1 cellular context compared by ENCODE assay signal in the genomic region with DNA sequence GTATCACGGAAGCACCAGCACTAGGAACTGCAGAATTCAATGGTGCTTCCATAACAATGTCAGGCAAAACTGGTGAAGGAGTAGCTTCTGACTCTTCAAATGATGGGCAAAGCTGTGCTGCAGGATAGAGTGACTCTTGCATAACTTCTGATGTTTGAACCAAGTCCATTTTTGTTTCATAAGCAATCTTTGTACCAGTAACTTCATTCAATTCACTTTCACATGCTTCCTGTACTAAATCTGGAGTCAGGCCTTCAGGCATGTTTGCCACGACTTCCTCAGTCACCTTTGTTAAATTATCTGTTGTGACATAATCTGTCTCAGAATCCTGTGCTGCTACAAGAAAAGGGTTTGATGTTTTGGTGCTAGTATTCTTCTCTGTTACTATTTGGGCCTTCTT.
A peak's percentile ranks its signal among the peaks of the same experiment; 100 is the strongest.
TF ChIP-seq lines count a peak whose summit lies in the region.

No MANE protein-coding gene starts in this region.

TF ChIP-seq in HepG2, 621 proteins besides CTCF, POLR2A, EP300 and RAD21 (continued from another document and continues in another):
- TF ChIP-seq, protein P1, sequence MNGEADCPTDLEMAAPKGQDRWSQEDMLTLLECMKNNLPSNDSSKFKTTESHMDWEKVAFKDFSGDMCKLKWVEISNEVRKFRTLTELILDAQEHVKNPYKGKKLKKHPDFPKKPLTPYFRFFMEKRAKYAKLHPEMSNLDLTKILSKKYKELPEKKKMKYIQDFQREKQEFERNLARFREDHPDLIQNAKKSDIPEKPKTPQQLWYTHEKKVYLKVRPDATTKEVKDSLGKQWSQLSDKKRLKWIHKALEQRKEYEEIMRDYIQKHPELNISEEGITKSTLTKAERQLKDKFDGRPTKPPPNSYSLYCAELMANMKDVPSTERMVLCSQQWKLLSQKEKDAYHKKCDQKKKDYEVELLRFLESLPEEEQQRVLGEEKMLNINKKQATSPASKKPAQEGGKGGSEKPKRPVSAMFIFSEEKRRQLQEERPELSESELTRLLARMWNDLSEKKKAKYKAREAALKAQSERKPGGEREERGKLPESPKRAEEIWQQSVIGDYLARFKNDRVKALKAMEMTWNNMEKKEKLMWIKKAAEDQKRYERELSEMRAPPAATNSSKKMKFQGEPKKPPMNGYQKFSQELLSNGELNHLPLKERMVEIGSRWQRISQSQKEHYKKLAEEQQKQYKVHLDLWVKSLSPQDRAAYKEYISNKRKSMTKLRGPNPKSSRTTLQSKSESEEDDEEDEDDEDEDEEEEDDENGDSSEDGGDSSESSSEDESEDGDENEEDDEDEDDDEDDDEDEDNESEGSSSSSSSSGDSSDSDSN (CRISPR knock-in tag; IDR thresholded peaks at IDR 0.05): no peak
- peak; percentile 64 for TF ChIP-seq FOXA3 (CRISPR knock-in tag; IDR thresholded peaks at IDR 0.05)
- TF ChIP-seq, protein P2, sequence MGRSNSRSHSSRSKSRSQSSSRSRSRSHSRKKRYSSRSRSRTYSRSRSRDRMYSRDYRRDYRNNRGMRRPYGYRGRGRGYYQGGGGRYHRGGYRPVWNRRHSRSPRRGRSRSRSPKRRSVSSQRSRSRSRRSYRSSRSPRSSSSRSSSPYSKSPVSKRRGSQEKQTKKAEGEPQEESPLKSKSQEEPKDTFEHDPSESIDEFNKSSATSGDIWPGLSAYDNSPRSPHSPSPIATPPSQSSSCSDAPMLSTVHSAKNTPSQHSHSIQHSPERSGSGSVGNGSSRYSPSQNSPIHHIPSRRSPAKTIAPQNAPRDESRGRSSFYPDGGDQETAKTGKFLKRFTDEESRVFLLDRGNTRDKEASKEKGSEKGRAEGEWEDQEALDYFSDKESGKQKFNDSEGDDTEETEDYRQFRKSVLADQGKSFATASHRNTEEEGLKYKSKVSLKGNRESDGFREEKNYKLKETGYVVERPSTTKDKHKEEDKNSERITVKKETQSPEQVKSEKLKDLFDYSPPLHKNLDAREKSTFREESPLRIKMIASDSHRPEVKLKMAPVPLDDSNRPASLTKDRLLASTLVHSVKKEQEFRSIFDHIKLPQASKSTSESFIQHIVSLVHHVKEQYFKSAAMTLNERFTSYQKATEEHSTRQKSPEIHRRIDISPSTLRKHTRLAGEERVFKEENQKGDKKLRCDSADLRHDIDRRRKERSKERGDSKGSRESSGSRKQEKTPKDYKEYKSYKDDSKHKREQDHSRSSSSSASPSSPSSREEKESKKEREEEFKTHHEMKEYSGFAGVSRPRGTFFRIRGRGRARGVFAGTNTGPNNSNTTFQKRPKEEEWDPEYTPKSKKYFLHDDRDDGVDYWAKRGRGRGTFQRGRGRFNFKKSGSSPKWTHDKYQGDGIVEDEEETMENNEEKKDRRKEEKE (IDR thresholded peaks at IDR 0.05): no peak
- TF ChIP-seq CCDC6 (CRISPR knock-in tag; IDR thresholded peaks at IDR 0.05): no peak
- TF ChIP-seq ZNF207 (IDR thresholded peaks at IDR 0.05; ENCODE audit: borderline replicate concordance): no peak
- TF ChIP-seq, protein P3, sequence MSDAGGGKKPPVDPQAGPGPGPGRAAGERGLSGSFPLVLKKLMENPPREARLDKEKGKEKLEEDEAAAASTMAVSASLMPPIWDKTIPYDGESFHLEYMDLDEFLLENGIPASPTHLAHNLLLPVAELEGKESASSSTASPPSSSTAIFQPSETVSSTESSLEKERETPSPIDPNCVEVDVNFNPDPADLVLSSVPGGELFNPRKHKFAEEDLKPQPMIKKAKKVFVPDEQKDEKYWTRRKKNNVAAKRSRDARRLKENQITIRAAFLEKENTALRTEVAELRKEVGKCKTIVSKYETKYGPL (CRISPR knock-in tag; IDR thresholded peaks at IDR 0.05): peak; percentile 96
- TF ChIP-seq, protein P4, sequence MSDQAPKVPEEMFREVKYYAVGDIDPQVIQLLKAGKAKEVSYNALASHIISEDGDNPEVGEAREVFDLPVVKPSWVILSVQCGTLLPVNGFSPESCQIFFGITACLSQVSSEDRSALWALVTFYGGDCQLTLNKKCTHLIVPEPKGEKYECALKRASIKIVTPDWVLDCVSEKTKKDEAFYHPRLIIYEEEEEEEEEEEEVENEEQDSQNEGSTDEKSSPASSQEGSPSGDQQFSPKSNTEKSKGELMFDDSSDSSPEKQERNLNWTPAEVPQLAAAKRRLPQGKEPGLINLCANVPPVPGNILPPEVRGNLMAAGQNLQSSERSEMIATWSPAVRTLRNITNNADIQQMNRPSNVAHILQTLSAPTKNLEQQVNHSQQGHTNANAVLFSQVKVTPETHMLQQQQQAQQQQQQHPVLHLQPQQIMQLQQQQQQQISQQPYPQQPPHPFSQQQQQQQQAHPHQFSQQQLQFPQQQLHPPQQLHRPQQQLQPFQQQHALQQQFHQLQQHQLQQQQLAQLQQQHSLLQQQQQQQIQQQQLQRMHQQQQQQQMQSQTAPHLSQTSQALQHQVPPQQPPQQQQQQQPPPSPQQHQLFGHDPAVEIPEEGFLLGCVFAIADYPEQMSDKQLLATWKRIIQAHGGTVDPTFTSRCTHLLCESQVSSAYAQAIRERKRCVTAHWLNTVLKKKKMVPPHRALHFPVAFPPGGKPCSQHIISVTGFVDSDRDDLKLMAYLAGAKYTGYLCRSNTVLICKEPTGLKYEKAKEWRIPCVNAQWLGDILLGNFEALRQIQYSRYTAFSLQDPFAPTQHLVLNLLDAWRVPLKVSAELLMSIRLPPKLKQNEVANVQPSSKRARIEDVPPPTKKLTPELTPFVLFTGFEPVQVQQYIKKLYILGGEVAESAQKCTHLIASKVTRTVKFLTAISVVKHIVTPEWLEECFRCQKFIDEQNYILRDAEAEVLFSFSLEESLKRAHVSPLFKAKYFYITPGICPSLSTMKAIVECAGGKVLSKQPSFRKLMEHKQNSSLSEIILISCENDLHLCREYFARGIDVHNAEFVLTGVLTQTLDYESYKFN (CRISPR knock-in tag; conservative IDR thresholded peaks at IDR 0.05): peak; percentile 72
- TF ChIP-seq, protein P5, sequence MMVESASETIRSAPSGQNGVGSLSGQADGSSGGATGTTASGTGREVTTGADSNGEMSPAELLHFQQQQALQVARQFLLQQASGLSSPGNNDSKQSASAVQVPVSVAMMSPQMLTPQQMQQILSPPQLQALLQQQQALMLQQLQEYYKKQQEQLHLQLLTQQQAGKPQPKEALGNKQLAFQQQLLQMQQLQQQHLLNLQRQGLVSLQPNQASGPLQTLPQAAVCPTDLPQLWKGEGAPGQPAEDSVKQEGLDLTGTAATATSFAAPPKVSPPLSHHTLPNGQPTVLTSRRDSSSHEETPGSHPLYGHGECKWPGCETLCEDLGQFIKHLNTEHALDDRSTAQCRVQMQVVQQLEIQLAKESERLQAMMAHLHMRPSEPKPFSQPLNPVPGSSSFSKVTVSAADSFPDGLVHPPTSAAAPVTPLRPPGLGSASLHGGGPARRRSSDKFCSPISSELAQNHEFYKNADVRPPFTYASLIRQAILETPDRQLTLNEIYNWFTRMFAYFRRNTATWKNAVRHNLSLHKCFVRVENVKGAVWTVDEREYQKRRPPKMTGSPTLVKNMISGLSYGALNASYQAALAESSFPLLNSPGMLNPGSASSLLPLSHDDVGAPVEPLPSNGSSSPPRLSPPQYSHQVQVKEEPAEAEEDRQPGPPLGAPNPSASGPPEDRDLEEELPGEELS (CRISPR knock-in tag; IDR thresholded peaks at IDR 0.05): peak; percentile 14; the same call in 1 of the 2 replicates
- no peak for TF ChIP-seq ZNF138 (CRISPR knock-in tag; IDR thresholded peaks at IDR 0.05; ENCODE audit: low read depth)
- TF ChIP-seq, protein P6, sequence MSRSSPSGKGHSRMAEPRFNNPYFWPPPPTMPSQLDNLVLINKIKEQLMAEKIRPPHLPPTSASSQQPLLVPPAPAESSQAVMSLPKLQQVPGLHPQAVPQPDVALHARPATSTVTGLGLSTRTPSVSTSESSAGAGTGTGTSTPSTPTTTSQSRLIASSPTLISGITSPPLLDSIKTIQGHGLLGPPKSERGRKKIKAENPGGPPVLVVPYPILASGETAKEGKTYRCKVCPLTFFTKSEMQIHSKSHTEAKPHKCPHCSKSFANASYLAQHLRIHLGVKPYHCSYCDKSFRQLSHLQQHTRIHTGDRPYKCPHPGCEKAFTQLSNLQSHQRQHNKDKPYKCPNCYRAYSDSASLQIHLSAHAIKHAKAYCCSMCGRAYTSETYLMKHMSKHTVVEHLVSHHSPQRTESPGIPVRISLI (CRISPR knock-in tag; IDR thresholded peaks at IDR 0.05; ENCODE audit: borderline replicate concordance): no peak
- peak; percentile 93 for TF ChIP-seq ZNF12 (CRISPR knock-in tag; IDR thresholded peaks at IDR 0.05)
- no peak for TF ChIP-seq ZBTB1 (CRISPR knock-in tag; IDR thresholded peaks at IDR 0.05; ENCODE audit: borderline replicate concordance)
- TF ChIP-seq MIER3 (CRISPR knock-in tag; IDR thresholded peaks at IDR 0.05; ENCODE audit: borderline replicate concordance): peak; percentile 27; the same call in 1 of the 2 replicates
- no peak for TF ChIP-seq ZNF333 (CRISPR knock-in tag; IDR thresholded peaks at IDR 0.05; ENCODE audit: borderline replicate concordance)
- TF ChIP-seq, protein P7, sequence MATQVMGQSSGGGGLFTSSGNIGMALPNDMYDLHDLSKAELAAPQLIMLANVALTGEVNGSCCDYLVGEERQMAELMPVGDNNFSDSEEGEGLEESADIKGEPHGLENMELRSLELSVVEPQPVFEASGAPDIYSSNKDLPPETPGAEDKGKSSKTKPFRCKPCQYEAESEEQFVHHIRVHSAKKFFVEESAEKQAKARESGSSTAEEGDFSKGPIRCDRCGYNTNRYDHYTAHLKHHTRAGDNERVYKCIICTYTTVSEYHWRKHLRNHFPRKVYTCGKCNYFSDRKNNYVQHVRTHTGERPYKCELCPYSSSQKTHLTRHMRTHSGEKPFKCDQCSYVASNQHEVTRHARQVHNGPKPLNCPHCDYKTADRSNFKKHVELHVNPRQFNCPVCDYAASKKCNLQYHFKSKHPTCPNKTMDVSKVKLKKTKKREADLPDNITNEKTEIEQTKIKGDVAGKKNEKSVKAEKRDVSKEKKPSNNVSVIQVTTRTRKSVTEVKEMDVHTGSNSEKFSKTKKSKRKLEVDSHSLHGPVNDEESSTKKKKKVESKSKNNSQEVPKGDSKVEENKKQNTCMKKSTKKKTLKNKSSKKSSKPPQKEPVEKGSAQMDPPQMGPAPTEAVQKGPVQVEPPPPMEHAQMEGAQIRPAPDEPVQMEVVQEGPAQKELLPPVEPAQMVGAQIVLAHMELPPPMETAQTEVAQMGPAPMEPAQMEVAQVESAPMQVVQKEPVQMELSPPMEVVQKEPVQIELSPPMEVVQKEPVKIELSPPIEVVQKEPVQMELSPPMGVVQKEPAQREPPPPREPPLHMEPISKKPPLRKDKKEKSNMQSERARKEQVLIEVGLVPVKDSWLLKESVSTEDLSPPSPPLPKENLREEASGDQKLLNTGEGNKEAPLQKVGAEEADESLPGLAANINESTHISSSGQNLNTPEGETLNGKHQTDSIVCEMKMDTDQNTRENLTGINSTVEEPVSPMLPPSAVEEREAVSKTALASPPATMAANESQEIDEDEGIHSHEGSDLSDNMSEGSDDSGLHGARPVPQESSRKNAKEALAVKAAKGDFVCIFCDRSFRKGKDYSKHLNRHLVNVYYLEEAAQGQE (IDR thresholded peaks at IDR 0.05; ENCODE audit: borderline replicate concordance in 1 of 2, low read depth in 1 of 2, low read length in 2 of 2): 0 out of 4 replicates have a peak, but pooled peaks of 1 of the 2 experiments have one; percentile 9
- TF ChIP-seq ZNF343 (CRISPR knock-in tag; IDR thresholded peaks at IDR 0.05): no peak
- TF ChIP-seq ZSCAN20 (CRISPR knock-in tag; IDR thresholded peaks at IDR 0.05; ENCODE audit: borderline replicate concordance): no peak
- TF ChIP-seq, protein P8, sequence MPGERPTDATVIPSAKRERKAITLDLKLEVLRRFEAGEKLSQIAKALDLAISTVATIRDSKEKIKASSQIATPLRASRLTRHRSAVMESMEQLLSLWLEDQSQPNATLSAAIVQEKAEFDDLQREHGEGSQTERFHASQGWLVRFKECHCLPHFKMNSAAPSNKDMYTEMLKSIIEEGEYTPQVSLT (CRISPR knock-in tag; IDR thresholded peaks at IDR 0.05; ENCODE audit: borderline replicate concordance, low read depth): no peak
- TF ChIP-seq, protein P9, sequence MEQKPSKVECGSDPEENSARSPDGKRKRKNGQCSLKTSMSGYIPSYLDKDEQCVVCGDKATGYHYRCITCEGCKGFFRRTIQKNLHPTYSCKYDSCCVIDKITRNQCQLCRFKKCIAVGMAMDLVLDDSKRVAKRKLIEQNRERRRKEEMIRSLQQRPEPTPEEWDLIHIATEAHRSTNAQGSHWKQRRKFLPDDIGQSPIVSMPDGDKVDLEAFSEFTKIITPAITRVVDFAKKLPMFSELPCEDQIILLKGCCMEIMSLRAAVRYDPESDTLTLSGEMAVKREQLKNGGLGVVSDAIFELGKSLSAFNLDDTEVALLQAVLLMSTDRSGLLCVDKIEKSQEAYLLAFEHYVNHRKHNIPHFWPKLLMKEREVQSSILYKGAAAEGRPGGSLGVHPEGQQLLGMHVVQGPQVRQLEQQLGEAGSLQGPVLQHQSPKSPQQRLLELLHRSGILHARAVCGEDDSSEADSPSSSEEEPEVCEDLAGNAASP (CRISPR knock-in tag; IDR thresholded peaks at IDR 0.05; ENCODE audit: borderline replicate concordance): no peak
- TF ChIP-seq GATAD2A (CRISPR knock-in tag; IDR thresholded peaks at IDR 0.05): peak; percentile 86
- TF ChIP-seq, protein P10, sequence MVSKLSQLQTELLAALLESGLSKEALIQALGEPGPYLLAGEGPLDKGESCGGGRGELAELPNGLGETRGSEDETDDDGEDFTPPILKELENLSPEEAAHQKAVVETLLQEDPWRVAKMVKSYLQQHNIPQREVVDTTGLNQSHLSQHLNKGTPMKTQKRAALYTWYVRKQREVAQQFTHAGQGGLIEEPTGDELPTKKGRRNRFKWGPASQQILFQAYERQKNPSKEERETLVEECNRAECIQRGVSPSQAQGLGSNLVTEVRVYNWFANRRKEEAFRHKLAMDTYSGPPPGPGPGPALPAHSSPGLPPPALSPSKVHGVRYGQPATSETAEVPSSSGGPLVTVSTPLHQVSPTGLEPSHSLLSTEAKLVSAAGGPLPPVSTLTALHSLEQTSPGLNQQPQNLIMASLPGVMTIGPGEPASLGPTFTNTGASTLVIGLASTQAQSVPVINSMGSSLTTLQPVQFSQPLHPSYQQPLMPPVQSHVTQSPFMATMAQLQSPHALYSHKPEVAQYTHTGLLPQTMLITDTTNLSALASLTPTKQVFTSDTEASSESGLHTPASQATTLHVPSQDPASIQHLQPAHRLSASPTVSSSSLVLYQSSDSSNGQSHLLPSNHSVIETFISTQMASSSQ (IDR thresholded peaks at IDR 0.05; ENCODE audit: low read depth): 0 out of 2 replicates have a peak, but pooled peaks have one; percentile 34
- TF ChIP-seq, protein P10 (CRISPR knock-in tag; IDR thresholded peaks at IDR 0.05; ENCODE audit: borderline replicate concordance): peak; percentile 32; the same call in 1 of the 2 replicates
- no peak for TF ChIP-seq ZNF329 (CRISPR knock-in tag; IDR thresholded peaks at IDR 0.05; ENCODE audit: low read depth)
- no peak for TF ChIP-seq NR3C1 (CRISPR knock-in tag; IDR thresholded peaks at IDR 0.05)
- TF ChIP-seq SMARCE1 (IDR thresholded peaks at IDR 0.05; ENCODE audit: borderline replicate concordance): no peak
- TF ChIP-seq MATR3 (CRISPR knock-in tag; IDR thresholded peaks at IDR 0.05): no peak
- TF ChIP-seq HNRNPK (IDR thresholded peaks at IDR 0.05; ENCODE audit: low read depth, low read length, poor library complexity, severe bottlenecking): no peak
- 0 out of 2 replicates have a peak, but pooled peaks have one; percentile 21 for TF ChIP-seq ZSCAN29 (CRISPR knock-in tag; conservative IDR thresholded peaks at IDR 0.05)
- no peak for TF ChIP-seq ZKSCAN5 (CRISPR knock-in tag; IDR thresholded peaks at IDR 0.05)
